In genomic region chr4:3789587-3789986, GRCh38 we compare ENCODE assay signal across 28 cellular contexts. TPM values are rescaled to one million over a fixed set of nuclear protein-coding genes. Genes with fewer than 3 reads are reported as not detected.
"Had no signal": no experiment of that assay in that cellular context is flagged by ENCODE, and none has a peak within 500 bp of the region (broad histone marks: within the 10 kb centered on the region; RNA-seq: fewer than 3 reads in every experiment).

No MANE protein-coding gene starts in this region.

- H3K27ac ChIP-seq: neural progenitor cell, neutrophil, pancreas, prostate gland, right lobe of liver, sigmoid colon, suprapubic skin, thoracic aorta, thyroid gland, tibial nerve, upper lobe of left lung, vagina had no signal

- H3K27me3 ChIP-seq: neural progenitor cell, pancreas, right lobe of liver, thyroid gland, tibial nerve, upper lobe of left lung, vagina had no signal

- H3K4me2 ChIP-seq: neural progenitor cell had no signal

- H2AFZ ChIP-seq: neural progenitor cell had no signal

- DNase-seq: naive thymus-derived CD4-positive, alpha-beta T cell; natural killer cell; nucleus accumbens; retina; right lobe of liver; sigmoid colon; small intestine; stimulated activated CD4-positive, alpha-beta T cell treated with anti-CD3 and anti-CD28 coated beads, Interleukin-15, amount 100 ng/mL, for 24 hours; stimulated activated CD4-positive, alpha-beta T cell treated with anti-CD3 and anti-CD28 coated beads, Interleukin-2, amount 100 ng/mL, for 24 hours; stimulated activated CD4-positive, alpha-beta T cell treated with anti-CD3 and anti-CD28 coated beads, Interleukin-2, amount 100 ng/mL, for 48 hours; stimulated activated CD4-positive, alpha-beta T cell treated with anti-CD3 and anti-CD28 coated beads, Interleukin-4, amount 100 ng/mL, for 24 hours; stimulated activated naive B cell treated with anti-CD40 and anti-IgM and Interleukin-4, amounts not matched to agents 10 μg/mL and 1 μg/mL and 100 μg/mL, for 72 hours; stimulated activated naive CD4-positive, alpha-beta T cell treated with Interleukin-2 at 50 U/mL for 16 hours; substantia nigra; thyroid gland; trophoblast cell had no signal

- H3K9ac ChIP-seq: neural progenitor cell had no signal

- FAIRE-seq: pancreas, small intestine, urothelium cell line had no signal

- H3K9me3 ChIP-seq: neutrophil, pancreas, prostate gland, right lobe of liver, sigmoid colon, suprapubic skin, thoracic aorta, thyroid gland, upper lobe of left lung, vagina had no signal

- H3K36me3 ChIP-seq: neural progenitor cell, neutrophil, pancreas, prostate gland, right lobe of liver, sigmoid colon, suprapubic skin, thoracic aorta, thyroid gland, tibial nerve, upper lobe of left lung, vagina had no signal

- ATAC-seq: naive thymus-derived CD4-positive, alpha-beta T cell; natural killer cell; pancreas; right cardiac atrium; right lobe of liver; stimulated activated effector memory CD8-positive, alpha-beta T cell treated with anti-CD3 and anti-CD28 coated beads, Interleukin-12 subunit alpha, Interleukin-12 subunit beta, amount 100 ng/mL, for 72 hours; stimulated activated naive B cell treated with anti-CD40 and anti-IgM and Interleukin-4, amounts not matched to agents 10 μg/mL and 1 μg/mL and 100 μg/mL, for 72 hours had no signal

- H3K4me3 ChIP-seq: neural progenitor cell, pancreas, prostate gland, right lobe of liver, sigmoid colon, suprapubic skin, thoracic aorta, thyroid gland, tibial nerve, upper lobe of left lung, vagina had no signal

- H3K4me1 ChIP-seq: neural progenitor cell, prostate gland, sigmoid colon, suprapubic skin, thyroid gland, tibial nerve, upper lobe of left lung, vagina had no signal

RNA-seq across cellular contexts. Expression of gene ADRA2C, which starts 23.4 kb away (rescaled TPM):
- total RNA-seq: naive thymus-derived CD4-positive, alpha-beta T cell; natural killer cell had no signal
- polyA plus RNA-seq: naive thymus-derived CD4-positive, alpha-beta T cell had no signal
